In genomic region chr1:54371936-54372385, GRCh38 we compare ENCODE assay signal across 12 cellular contexts. TPM values are rescaled to one million over a fixed set of nuclear protein-coding genes. Genes with fewer than 3 reads are reported as not detected.
DNase-seq lines count a peak whose midpoint lies in the region; ATAC-seq, FAIRE-seq and TF ChIP-seq lines count a peak whose summit lies in the region.
"Had no signal": no experiment of that assay in that cellular context is flagged by ENCODE, and none has a peak within 500 bp of the region (broad histone marks: within the 10 kb centered on the region; RNA-seq: fewer than 3 reads in every experiment).

No MANE protein-coding gene starts in this region.

- no peak for DNase-seq in GM12878 (ENCODE audit: low read depth, low spot score)
- no peak for DNase-seq in natural killer cell
- no peak for DNase-seq in activated T-cell treated with anti-CD3 and anti-CD28 coated beads, Interleukin-2, amount 50 U/mL, for 4 hours
- DNase-seq in activated gamma-delta T cell treated with Interleukin-2 at 50 U/mL for 16 hours: no peak
- DNase-seq in epidermal melanocyte (ENCODE audit: insufficient read length, low spot score): no peak
- DNase-seq in vagina (ENCODE audit: extremely low spot score in 2 of 2): no peak
- DNase-seq: activated CD4-positive, alpha-beta T cell treated with anti-CD3 and anti-CD28 coated beads, Interleukin-2, amount 50 U/mL, for 1 hour; Kasumi-1; NCI-H446 treated with DMSO at 0.1 percent for 48 hours; stimulated activated naive CD4-positive, alpha-beta T cell treated with Interleukin-2 at 50 U/mL for 16 hours had no signal

- no peak for FAIRE-seq in GM12878 (lab: Jason Lieb, UNC)

- H3K4me3 ChIP-seq in GM12878: no peak overlapping the region
- H3K4me3 ChIP-seq in vagina: no peak overlapping the region

- no peak for TF ChIP-seq CTCF in GM12878 (IDR thresholded peaks at IDR 0.05 in 2 of 3, conservative IDR thresholded peaks at IDR 0.05 in 1 of 3; ENCODE audit: control insufficient read depth in 2 of 3, extremely low read depth in 1 of 3, insufficient read depth in 1 of 3, low read depth in 3 of 3, low read length in 3 of 3)
- no peak for TF ChIP-seq CTCF in natural killer cell (IDR thresholded peaks at IDR 0.05)
- no peak for TF ChIP-seq CTCF in vagina (IDR thresholded peaks at IDR 0.05)

- POLR2A ChIA-PET in GM12878 (lab: Charles Lee): interaction anchor here (1.1 kb wide), 1 partner anchor 11 kb away, joined by 3 read pairs; no protein-coding TSS in a partner anchor

- peak overlapping the region; percentile 93 for H3K27ac ChIP-seq in GM12878 (ENCODE audit: control insufficient read depth, insufficient read depth)
- no peak overlapping the region for H3K27ac ChIP-seq in vagina

- peaks cover 0 to 1% of the 10 kb centered on the region in 2 experiments; a peak in 1 of 4 replicates for H3K36me3 ChIP-seq in GM12878 (ENCODE audit: control insufficient read depth in 2 of 2, insufficient read depth in 2 of 2, low read length in 1 of 2)
- H3K36me3 ChIP-seq in vagina: no peaks in the 10 kb centered on the region

- TF ChIP-seq RAD21 in GM12878 (IDR thresholded peaks at IDR 0.05; ENCODE audit: insufficient read depth, low read depth, low read length): no peak

- H3K9me3 ChIP-seq in GM12878 (replicated peaks; ENCODE audit: control insufficient read depth, insufficient read depth, low read length) (no peaks in the 10 kb centered on the region), vagina (no peaks in the 10 kb centered on the region)

- no TSS peak for BruUV-seq in GM12878 (replicated peaks; lab: Mats Ljungman, UMichigan)

- no peak for TF ChIP-seq POLR2A in GM12878 (IDR thresholded peaks at IDR 0.05; ENCODE audit: low read depth, low read length)
- no peak for TF ChIP-seq POLR2A in vagina (IDR thresholded peaks at IDR 0.05)

- peak overlapping the region; percentile 74 to 87 for H3K27ac Mint-ChIP-seq in natural killer cell

- H3K4me3 Mint-ChIP-seq in natural killer cell: no peak overlapping the region
- H3K4me3 Mint-ChIP-seq in activated T-cell treated with anti-CD3 and anti-CD28 coated beads, Interleukin-2, amount 50 U/mL, for 4 hours: no peak overlapping the region

- in situ Hi-C loops in GM12878 (cut with MboI): no loop called here

- no peaks in the 10 kb centered on the region for H3K27me3 Mint-ChIP-seq in natural killer cell (ENCODE audit: low read depth in 2 of 2)
- no peaks in the 10 kb centered on the region for H3K27me3 Mint-ChIP-seq in activated T-cell treated with anti-CD3 and anti-CD28 coated beads, Interleukin-2, amount 50 U/mL, for 4 hours (ENCODE audit: low read depth)

- H3K4me1 Mint-ChIP-seq in natural killer cell: peaks cover 90 to 96% of the 10 kb centered on the region in 2 donors
- H3K4me1 Mint-ChIP-seq in activated T-cell treated with anti-CD3 and anti-CD28 coated beads, Interleukin-2, amount 50 U/mL, for 4 hours (ENCODE audit: low read depth): peaks cover 41% of the 10 kb centered on the region

- TF ChIP-seq EP300 in GM12878 (IDR thresholded peaks at IDR 0.05; ENCODE audit: borderline replicate concordance in 1 of 2, control insufficient read depth in 1 of 2, low read depth in 2 of 2, low read length in 2 of 2): no peak

- SMC1A ChIA-PET in GM12878 (lab: Charles Lee; ENCODE audit: uncharacterized antibody, unreplicated experiment): interaction anchor here (0.5 to 1.7 kb wide), 3 partner anchors 9 to 91 kb away, joined by 3 to 5 read pairs (median 3); no protein-coding TSS in a partner anchor

- 75% methylated on average over 4 of the region's 4 CpGs for WGBS in GM12878 (ENCODE audit: insufficient coverage, insufficient replicate concordance, low lambda C conversion rate, missing lambda C conversion rate)

- RAD21 ChIA-PET in GM12878 (lab: Charles Lee; ENCODE audit: unreplicated experiment): no interaction called here

- no peak overlapping the region for H2AFZ ChIP-seq in GM12878 (ENCODE audit: control insufficient read depth, low read depth, low read length)

- H3K79me2 ChIP-seq in GM12878 (ENCODE audit: control insufficient read depth, insufficient read depth, low read length): peaks cover 42% of the 10 kb centered on the region

- H3K4me1 ChIP-seq in GM12878 (ENCODE audit: control insufficient read depth, insufficient read depth, low read length) (peaks cover 50% of the 10 kb centered on the region), vagina (peaks cover 64% of the 10 kb centered on the region)

- intact Hi-C loops in GM12878 (cut with micrococcal nuclease; ENCODE audit: unreplicated experiment) (no loop called here), natural killer cell (cut with micrococcal nuclease) (no loop called here), vagina (cut with DNase I) (no loop called here)

- H4K20me1 ChIP-seq in GM12878 (ENCODE audit: control insufficient read depth, insufficient read depth): no peaks in the 10 kb centered on the region

- CTCF ChIA-PET in GM12878 (lab: Yijun Ruan, JAX): no interaction called here

- no peak overlapping the region for H3K9ac ChIP-seq in GM12878 (ENCODE audit: control insufficient read depth, insufficient read depth, low read length)

- H3K27me3 ChIP-seq in GM12878 (replicated peaks in 1 of 2; ENCODE audit: control insufficient read depth in 2 of 2, insufficient read depth in 2 of 2, low read length in 1 of 2) (no peaks in the 10 kb centered on the region), vagina (no peaks in the 10 kb centered on the region)

- H3K36me3 Mint-ChIP-seq in natural killer cell: no peaks in the 10 kb centered on the region
- peaks cover 5% of the 10 kb centered on the region for H3K36me3 Mint-ChIP-seq in activated T-cell treated with anti-CD3 and anti-CD28 coated beads, Interleukin-2, amount 50 U/mL, for 4 hours (ENCODE audit: insufficient read depth)

- no peaks in the 10 kb centered on the region for H3K9me3 Mint-ChIP-seq in natural killer cell
- H3K9me3 Mint-ChIP-seq in activated T-cell treated with anti-CD3 and anti-CD28 coated beads, Interleukin-2, amount 50 U/mL, for 4 hours: no peaks in the 10 kb centered on the region

- H3K4me2 ChIP-seq in GM12878 (ENCODE audit: control insufficient read depth, insufficient read depth): peak overlapping the region; percentile 80

- ATAC-seq in GM18909 (IDR thresholded peaks at IDR 0.05; ENCODE audit: poor library complexity, unreplicated experiment) (peak; percentile 38), HG03097 (IDR thresholded peaks at IDR 0.05; ENCODE audit: low FRiP score, unreplicated experiment) (peak; percentile 42), GM12878 (peak; percentile 36), natural killer cell (no peak)
- ATAC-seq in activated T-cell treated with anti-CD3 and anti-CD28 coated beads, Interleukin-2, amount 50 U/mL, for 4 hours: no peak

TF ChIP-seq in GM12878, 131 proteins besides CTCF, POLR2A, EP300 and RAD21 (continues in another document):
- TF ChIP-seq DPF2 (IDR thresholded peaks at IDR 0.05): 0 out of 2 replicates have a peak, but pooled peaks have one; percentile 13
- peak; percentile 26 to 39; a peak in 1 of 4 replicates for TF ChIP-seq BHLHE40 (IDR thresholded peaks at IDR 0.05; ENCODE audit: borderline replicate concordance in 1 of 2, low read depth in 2 of 2, low read length in 1 of 2)
- no peak for TF ChIP-seq BACH1 (IDR thresholded peaks at IDR 0.05; ENCODE audit: borderline replicate concordance)
- no peak for TF ChIP-seq SMARCA5 (IDR thresholded peaks at IDR 0.05)
- no peak for TF ChIP-seq FOXM1 (IDR thresholded peaks at IDR 0.05; ENCODE audit: low read depth, low read length)
- no peak for TF ChIP-seq MYC (IDR thresholded peaks at IDR 0.05; ENCODE audit: insufficient read depth, insufficient read length, insufficient replicate concordance, low read length, severe bottlenecking)
- peak; percentile 25; the same call in 1 of the 2 replicates for TF ChIP-seq IKZF1 (conservative IDR thresholded peaks at IDR 0.05)
- TF ChIP-seq IRF4 (IDR thresholded peaks at IDR 0.05; ENCODE audit: low read depth, low read length): no peak
- TF ChIP-seq FOS (IDR thresholded peaks at IDR 0.05; ENCODE audit: borderline replicate concordance, extremely low read depth, insufficient read length): no peak
- peak; percentile 17; the same call in 1 of the 2 replicates for TF ChIP-seq SPI1 (IDR thresholded peaks at IDR 0.05; ENCODE audit: borderline replicate concordance, insufficient read depth, low read depth, low read length)
- TF ChIP-seq ZNF384 (IDR thresholded peaks at IDR 0.05; ENCODE audit: borderline replicate concordance, low read depth, low read length): no peak

RNA-seq across cellular contexts. Expression of gene SSBP3, which starts 34.2 kb away (rescaled TPM):
- total RNA-seq in GM12878 (2013; cell fraction: nucleolus; rRNA removed): 27.4 and 27.5 TPM in 2 replicates
- total RNA-seq in GM12878 (2014; rRNA removed) (15.8 and 16.1 TPM in 2 replicates), GM12878 (2014; rRNA removed; fragmentation: Illumina TruSeq; extraction: Trizol) (16.7 and 21.5 TPM in 2 replicates), GM12878 (2021) (50.4 and 51.7 TPM in 2 replicates), natural killer cell (100 to 1,000 TPM; 162 to 224 (median 164) TPM), vagina (70.7 TPM)
- 10.0 TPM for polyA plus RNA-seq in GM12878 (2011; ENCODE audit: low read depth)
- polyA plus RNA-seq in GM12878 (2011; rRNA removed) (8.1 and 18.0 TPM in 2 replicates), GM12878 (2014; fragmentation: Illumina TruSeq; extraction: Trizol) (38.8 and 40.3 TPM in 2 replicates), GM12878 (2014; fragmentation: Nextera tagmentation; extraction: Ambion mirVana) (1 to 10 TPM; 4.1 to 7.9 TPM), GM12878 (2014; rRNA removed) (30.1 and 41.9 TPM in 2 replicates), GM12878 (2016; fragmentation: Nextera tagmentation; extraction: Ambion mirVana) (1 to 10 TPM; 6.4 to 6.6 TPM)
- 15.5 and 16.6 TPM in 2 replicates for polyA plus RNA-seq in GM12878 (2011; cell fraction: cytosol; rRNA removed)
- 31.4 and 44.2 TPM in 2 replicates for polyA plus RNA-seq in GM12878 (2011; cell fraction: nucleus; rRNA removed)
- polyA plus RNA-seq in GM12878 (2012): 22.0 and 30.8 TPM in 2 replicates
- 9.3 and 10.4 TPM in 2 replicates for polyA minus RNA-seq in GM12878 (2011; rRNA and poly(A)+ RNA removed)
- polyA minus RNA-seq in GM12878 (2011; cell fraction: cytosol; rRNA and poly(A)+ RNA removed): 7.1 and 10.2 TPM in 2 replicates
- 3.7 and 11.5 TPM in 2 replicates for polyA minus RNA-seq in GM12878 (2011; cell fraction: nucleus; rRNA and poly(A)+ RNA removed)
- total RNA-seq in activated T-cell treated with anti-CD3 and anti-CD28 coated beads, Interleukin-2, amount 50 U/mL, for 4 hours: 10 to 100 TPM; 36.2 to 39.1 (median 37.5) TPM

Comparison
In these comparisons a context has a peak if more than half of its experiments do, and no peak if none do; other contexts are left out.
1. ATAC-seq: peak in GM18909 (single experiment), HG03097 (single experiment) and GM12878 (single experiment); none in natural killer cell (0 of 3) and activated T-cell treated with anti-CD3 and anti-CD28 coated beads, Interleukin-2, amount 50 U/mL, for 4 hours (0 of 2).